ENCODE assay signal across 25 cellular contexts in the genomic region with DNA sequence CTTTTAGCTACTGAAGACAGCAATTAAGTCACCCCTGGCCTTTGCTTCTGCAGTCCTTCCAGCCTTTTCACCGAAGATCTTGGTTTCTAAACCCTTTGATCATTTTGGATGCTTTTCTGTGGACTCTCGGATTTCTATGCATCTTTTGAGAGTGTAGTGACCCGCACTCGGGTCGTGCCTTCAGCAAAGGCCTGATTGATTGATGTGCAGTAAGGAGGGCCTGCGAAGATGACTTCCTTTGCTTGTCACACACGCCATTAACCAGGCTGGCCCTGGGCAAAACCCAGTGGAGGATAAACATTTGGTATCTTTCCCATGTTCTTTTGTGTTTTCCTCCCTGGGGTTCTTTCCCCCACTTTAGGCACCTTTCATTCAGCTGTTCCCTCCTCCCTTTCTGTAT.
DNase-seq lines count a peak whose midpoint lies in the region; ATAC-seq and TF ChIP-seq lines count a peak whose summit lies in the region.
"Had no signal": no experiment of that assay in that cellular context is flagged by ENCODE, and none has a peak within 500 bp of the region (broad histone marks: within the 10 kb centered on the region; RNA-seq: fewer than 3 reads in every experiment).

No MANE protein-coding gene starts in this region.

- TF ChIP-seq CTCF in natural killer cell (IDR thresholded peaks at IDR 0.05) (no peak), neural progenitor cell (IDR thresholded peaks at IDR 0.05) (no peak), type B pancreatic cell (conservative IDR thresholded peaks at IDR 0.05) (no peak)

- no peaks in the 10 kb centered on the region for H3K9me3 ChIP-seq in neural progenitor cell (ENCODE audit: low read depth)
- H3K9me3 ChIP-seq: A549; BE2C; BLaER1 treated with 17β-estradiol and CSF1 and Interleukin-3, amounts not matched to agents 10 nM and 100 nM; HAP-1 had no signal

- H3K27ac ChIP-seq in neural progenitor cell, result no peak overlapping the region
- H3K27ac ChIP-seq: A549; BLaER1 treated with 17β-estradiol and CSF1 and Interleukin-3, amounts not matched to agents 10 nM and 100 nM had no signal

- H3K4me1 Mint-ChIP-seq in natural killer cell treated with Interleukin-12 subunit alpha and Interleukin-12 subunit beta and Interleukin-15 and Interleukin-18, amount 100 ng/mL, for 72 hours (ENCODE audit: low read depth in 2 of 2), result no peaks in the 10 kb centered on the region
- H3K4me1 Mint-ChIP-seq in natural killer cell, result no peaks in the 10 kb centered on the region
- peaks cover 52% of the 10 kb centered on the region for H3K4me1 Mint-ChIP-seq in neural progenitor cell
- peaks cover 24% of the 10 kb centered on the region for H3K4me1 Mint-ChIP-seq in type B pancreatic cell (ENCODE audit: unreplicated experiment)
- H3K4me1 Mint-ChIP-seq: CD8-positive, alpha-beta memory T cell had no signal

- no peaks in the 10 kb centered on the region for H3K27me3 Mint-ChIP-seq in natural killer cell treated with Interleukin-12 subunit alpha and Interleukin-12 subunit beta and Interleukin-15 and Interleukin-18, amount 100 ng/mL, for 72 hours
- no peaks in the 10 kb centered on the region for H3K27me3 Mint-ChIP-seq in natural killer cell (ENCODE audit: low read depth in 2 of 2)
- peaks cover 12% of the 10 kb centered on the region for H3K27me3 Mint-ChIP-seq in neural progenitor cell (ENCODE audit: insufficient read depth, low read depth)
- H3K27me3 Mint-ChIP-seq in type B pancreatic cell, result no peaks in the 10 kb centered on the region
- H3K27me3 Mint-ChIP-seq: CD4-positive, alpha-beta T cell had no signal

- H3K27ac Mint-ChIP-seq in natural killer cell treated with Interleukin-12 subunit alpha and Interleukin-12 subunit beta and Interleukin-15 and Interleukin-18, amount 100 ng/mL, for 72 hours, result no peak overlapping the region
- H3K27ac Mint-ChIP-seq in natural killer cell (no peak overlapping the region), neural progenitor cell (peak overlapping the region; percentile 22), type B pancreatic cell (peak overlapping the region; percentile 12)
- H3K27ac Mint-ChIP-seq: CD4-positive, alpha-beta T cell; CD8-positive, alpha-beta memory T cell; HFFc6 had no signal

- no peak overlapping the region for H3K9ac ChIP-seq in neural progenitor cell
- H3K9ac ChIP-seq: BLaER1 treated with 17β-estradiol and CSF1 and Interleukin-3, amounts not matched to agents 10 nM and 100 nM had no signal

- no peak for ATAC-seq in natural killer cell treated with Interleukin-12 subunit alpha and Interleukin-12 subunit beta and Interleukin-15 and Interleukin-18, amount 100 ng/mL, for 72 hours
- ATAC-seq in natural killer cell (no peak), GM18909 (IDR thresholded peaks at IDR 0.05; ENCODE audit: poor library complexity, unreplicated experiment) (no peak)
- ATAC-seq: A549, GM12878 had no signal

- no peaks in the 10 kb centered on the region for H4K20me1 ChIP-seq in neural progenitor cell (ENCODE audit: low read depth)

- H3K36me3 ChIP-seq in neural progenitor cell, result no peaks in the 10 kb centered on the region
- H3K36me3 ChIP-seq: BLaER1 treated with 17β-estradiol and CSF1 and Interleukin-3, amounts not matched to agents 10 nM and 100 nM; HAP-1 had no signal

- H3K4me2 ChIP-seq in neural progenitor cell, result no peak overlapping the region
- H3K4me2 ChIP-seq: A549 had no signal

- H2AFZ ChIP-seq in neural progenitor cell (replicated peaks), result no peak overlapping the region

- no peaks in the 10 kb centered on the region for H3K79me2 ChIP-seq in neural progenitor cell (ENCODE audit: low read depth)

- H3F3A ChIP-seq in neural progenitor cell (ENCODE audit: low read depth), result no peaks in the 10 kb centered on the region

- peak; percentile 22 for DNase-seq in natural killer cell treated with Interleukin-12 subunit alpha and Interleukin-12 subunit beta and Interleukin-15 and Interleukin-18, amount 100 ng/mL, for 72 hours (ENCODE audit: low spot score)
- DNase-seq in natural killer cell (no peak), left kidney (ENCODE audit: low read depth, low spot score) (peak; percentile 94), neural progenitor cell (ENCODE audit: low spot score) (no peak), type B pancreatic cell (ENCODE audit: extremely low spot score, unreplicated experiment) (no peak), NCI-H446 (lab: John Stamatoyannopoulos, UW) (no peak), T-helper 1 cell (no peak)
- DNase-seq: 8988T; ACHN; AML-193; BE2C; CD4-positive, alpha-beta T cell; CD8-positive, alpha-beta memory T cell; DMS 273 treated with DMSO at 0.1 percent for 48 hours; DMS79; EL; GDM1; GOT3; HFFc6 had no signal

- peaks cover 22% of the 10 kb centered on the region for H3K4me1 ChIP-seq in neural progenitor cell
- H3K4me1 ChIP-seq: A549, HAP-1 had no signal

- H3K27me3 ChIP-seq in neural progenitor cell, result no peaks in the 10 kb centered on the region
- H3K27me3 ChIP-seq: BE2C had no signal

- no peak overlapping the region for H3K4me3 ChIP-seq in neural progenitor cell
- H3K4me3 ChIP-seq: A549; BLaER1 treated with 17β-estradiol and CSF1 and Interleukin-3, amounts not matched to agents 10 nM and 100 nM; GM12878; HAP-1 had no signal

- H3K36me3 Mint-ChIP-seq in natural killer cell treated with Interleukin-12 subunit alpha and Interleukin-12 subunit beta and Interleukin-15 and Interleukin-18, amount 100 ng/mL, for 72 hours, result no peaks in the 10 kb centered on the region
- H3K36me3 Mint-ChIP-seq in natural killer cell (no peaks in the 10 kb centered on the region), neural progenitor cell (peaks cover 9% of the 10 kb centered on the region), type B pancreatic cell (peaks cover 56% of the 10 kb centered on the region)
- H3K36me3 Mint-ChIP-seq: CD14-positive monocyte had no signal

- intact Hi-C loops in natural killer cell (cut with micrococcal nuclease), result no loop called here

- H3K4me3 Mint-ChIP-seq in natural killer cell treated with Interleukin-12 subunit alpha and Interleukin-12 subunit beta and Interleukin-15 and Interleukin-18, amount 100 ng/mL, for 72 hours, result no peak overlapping the region
- H3K4me3 Mint-ChIP-seq in natural killer cell, result no peak overlapping the region
- no peak overlapping the region for H3K4me3 Mint-ChIP-seq in neural progenitor cell
- H3K4me3 Mint-ChIP-seq in type B pancreatic cell, result no peak overlapping the region
- H3K4me3 Mint-ChIP-seq: CD14-positive monocyte; CD4-positive, alpha-beta T cell; CD8-positive, alpha-beta memory T cell; HFFc6 had no signal

- H3K9me3 Mint-ChIP-seq in natural killer cell treated with Interleukin-12 subunit alpha and Interleukin-12 subunit beta and Interleukin-15 and Interleukin-18, amount 100 ng/mL, for 72 hours, result no peaks in the 10 kb centered on the region
- no peaks in the 10 kb centered on the region for H3K9me3 Mint-ChIP-seq in natural killer cell
- no peaks in the 10 kb centered on the region for H3K9me3 Mint-ChIP-seq in neural progenitor cell
- no peaks in the 10 kb centered on the region for H3K9me3 Mint-ChIP-seq in type B pancreatic cell
- H3K9me3 Mint-ChIP-seq: CD14-positive monocyte; CD4-positive, alpha-beta T cell; CD8-positive, alpha-beta memory T cell; HFFc6 had no signal

Comparison
In these comparisons a context has a peak if more than half of its experiments do, and no peak if none do; other contexts are left out.
1. DNase-seq: peak in natural killer cell treated with Interleukin-12 subunit alpha and Interleukin-12 subunit beta and Interleukin-15 and Interleukin-18, amount 100 ng/mL, for 72 hours (single experiment) and left kidney (single experiment); none in natural killer cell (single experiment), neural progenitor cell (single experiment), type B pancreatic cell (single experiment), NCI-H446 (0 of 2) and T-helper 1 cell (0 of 5).
2. H3K27ac Mint-ChIP-seq: peak in neural progenitor cell (single experiment) and type B pancreatic cell (single experiment); none in natural killer cell treated with Interleukin-12 subunit alpha and Interleukin-12 subunit beta and Interleukin-15 and Interleukin-18, amount 100 ng/mL, for 72 hours (0 of 2) and natural killer cell (0 of 2).